In the genomic region with DNA sequence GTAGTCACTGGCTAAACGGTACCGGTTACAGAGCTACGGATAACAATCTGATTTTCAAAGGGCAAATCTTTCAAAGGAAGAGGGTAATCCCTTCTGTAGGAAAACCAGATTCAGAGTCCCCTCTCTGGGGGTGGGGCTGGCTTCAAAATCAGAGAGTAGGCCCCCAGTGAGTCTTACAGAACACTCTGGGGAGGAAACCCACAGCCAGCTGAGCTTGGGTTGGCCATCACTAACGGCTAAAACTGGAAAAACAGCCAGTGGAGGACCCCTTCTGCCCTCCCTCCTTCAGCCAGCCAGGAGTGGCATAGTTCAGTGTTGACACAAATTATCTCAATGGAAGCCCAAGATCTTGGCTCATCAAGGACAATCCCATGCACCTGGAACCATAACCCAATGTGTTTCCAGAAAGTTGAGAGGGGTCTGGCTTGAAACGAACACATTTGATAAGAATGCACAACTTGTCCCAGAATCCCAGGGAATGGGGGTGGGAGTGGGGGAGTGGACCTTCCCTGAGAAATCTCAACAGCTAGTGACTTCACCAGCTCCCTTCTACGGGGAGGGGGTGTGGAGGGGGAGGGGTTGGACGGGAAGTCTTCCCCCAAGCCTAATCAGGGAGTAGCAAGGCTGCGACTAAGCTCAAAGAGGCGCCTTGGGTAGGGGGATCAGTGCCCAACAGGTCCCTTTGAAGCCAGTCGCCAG, we compare ENCODE assay signal across 12 cellular contexts. TPM values are rescaled to one million over a fixed set of nuclear protein-coding genes. Genes with fewer than 3 reads are reported as not detected.
DNase-seq lines count a peak whose midpoint lies in the region; ATAC-seq and TF ChIP-seq lines count a peak whose summit lies in the region.
"Had no signal": no experiment of that assay in that cellular context is flagged by ENCODE, and none has a peak within 500 bp of the region (broad histone marks: within the 10 kb centered on the region; RNA-seq: fewer than 3 reads in every experiment).

No MANE protein-coding gene starts in this region.

- no peak overlapping the region for H3K27ac ChIP-seq in hepatocyte
- peak overlapping the region; percentile 76 to 77 for H3K27ac ChIP-seq in ovary

- intact Hi-C loops in natural killer cell (cut with micrococcal nuclease) (no loop called here), ovary (cut with DNase I) (no loop called here)

- no peaks in the 10 kb centered on the region for H3K79me2 ChIP-seq in hepatocyte

- H3K36me3 ChIP-seq in hepatocyte (replicated peaks; ENCODE audit: insufficient read depth, low read depth), result no peaks in the 10 kb centered on the region
- H3K36me3 ChIP-seq in ovary, result no peaks in the 10 kb centered on the region

- 26% methylated on average over 7 of the region's 10 CpGs for WGBS in hepatocyte (ENCODE audit: low lambda C conversion rate, missing lambda C conversion rate)
- WGBS in ovary, 3 donors, result 15 to 19% (median 19%) methylated on average over 10 of the region's 10 CpGs

- peaks cover 20 to 29% of the 10 kb centered on the region in 2 donors for H3K27me3 Mint-ChIP-seq in natural killer cell treated with Interleukin-12 subunit alpha and Interleukin-12 subunit beta and Interleukin-15 and Interleukin-18, amount 100 ng/mL, for 72 hours
- H3K27me3 Mint-ChIP-seq in natural killer cell (ENCODE audit: low read depth in 2 of 2), result peaks cover 27 to 31% of the 10 kb centered on the region in 2 donors

- no peak for ATAC-seq in natural killer cell treated with Interleukin-12 subunit alpha and Interleukin-12 subunit beta and Interleukin-15 and Interleukin-18, amount 100 ng/mL, for 72 hours
- ATAC-seq in natural killer cell (no peak), GM18873 (IDR thresholded peaks at IDR 0.05; ENCODE audit: low FRiP score, unreplicated experiment) (no peak), GM19395 (IDR thresholded peaks at IDR 0.05; ENCODE audit: unreplicated experiment) (no peak)

- H3K27me3 ChIP-seq in hepatocyte (peaks cover 10% of the 10 kb centered on the region), ovary (no peaks in the 10 kb centered on the region)

- no peaks in the 10 kb centered on the region for H4K20me1 ChIP-seq in hepatocyte (ENCODE audit: insufficient read depth, poor library complexity, severe bottlenecking)

- DNase-seq in natural killer cell treated with Interleukin-12 subunit alpha and Interleukin-12 subunit beta and Interleukin-15 and Interleukin-18, amount 100 ng/mL, for 72 hours (ENCODE audit: low spot score), result no peak
- DNase-seq in natural killer cell (no peak), hepatocyte (ENCODE audit: low spot score) (no peak), ovary (peak; percentile 62 to 84 (median 77)), NCI-H226 (no peak), kidney tubule cell (ENCODE audit: low spot score) (no peak)
- DNase-seq: activated T-cell treated with anti-CD3 and anti-CD28 coated beads, Interleukin-2, amount 50 U/mL, for 24 hours; NCI-H748 treated with DMSO at 0.1 percent for 48 hours; T1000 had no signal

- no peak for TF ChIP-seq POLR2A in ovary (IDR thresholded peaks at IDR 0.05)

- H3K4me2 ChIP-seq in hepatocyte, result peak overlapping the region; percentile 91

- H2AFZ ChIP-seq in hepatocyte, result peak overlapping the region; percentile 78

- TF ChIP-seq CTCF in natural killer cell (IDR thresholded peaks at IDR 0.05) (no peak), hepatocyte (IDR thresholded peaks at IDR 0.05; ENCODE audit: poor library complexity) (no peak), ovary (IDR thresholded peaks at IDR 0.05) (no peak)

- H3K4me3 ChIP-seq in hepatocyte, result peak overlapping the region; percentile 39
- H3K4me3 ChIP-seq in ovary, result peak overlapping the region; percentile 59

- H3K36me3 Mint-ChIP-seq in natural killer cell treated with Interleukin-12 subunit alpha and Interleukin-12 subunit beta and Interleukin-15 and Interleukin-18, amount 100 ng/mL, for 72 hours, result no peaks in the 10 kb centered on the region
- no peaks in the 10 kb centered on the region for H3K36me3 Mint-ChIP-seq in natural killer cell

- no peaks in the 10 kb centered on the region for H3K9me3 Mint-ChIP-seq in natural killer cell treated with Interleukin-12 subunit alpha and Interleukin-12 subunit beta and Interleukin-15 and Interleukin-18, amount 100 ng/mL, for 72 hours
- H3K9me3 Mint-ChIP-seq in natural killer cell, result no peaks in the 10 kb centered on the region
- H3K9me3 Mint-ChIP-seq: activated T-cell treated with anti-CD3 and anti-CD28 coated beads, Interleukin-2, amount 50 U/mL, for 24 hours had no signal

- peaks cover 21% of the 10 kb centered on the region for H3K4me1 ChIP-seq in hepatocyte (ENCODE audit: insufficient read depth)
- H3K4me1 ChIP-seq in ovary (ENCODE audit: insufficient read depth), result peaks cover 13% of the 10 kb centered on the region

- peaks cover 4 to 7% of the 10 kb centered on the region in 2 donors for H3K4me1 Mint-ChIP-seq in natural killer cell treated with Interleukin-12 subunit alpha and Interleukin-12 subunit beta and Interleukin-15 and Interleukin-18, amount 100 ng/mL, for 72 hours (ENCODE audit: low read depth in 2 of 2)
- H3K4me1 Mint-ChIP-seq in natural killer cell, result peaks cover 0 to 12% of the 10 kb centered on the region in 2 donors

- no peak for TF ChIP-seq EP300 in ovary (IDR thresholded peaks at IDR 0.05)

- no peaks in the 10 kb centered on the region for H3K9me2 ChIP-seq in hepatocyte (replicated peaks; ENCODE audit: insufficient read depth)

- H3K27ac Mint-ChIP-seq in natural killer cell treated with Interleukin-12 subunit alpha and Interleukin-12 subunit beta and Interleukin-15 and Interleukin-18, amount 100 ng/mL, for 72 hours, result no peak overlapping the region
- H3K27ac Mint-ChIP-seq in natural killer cell, result no peak overlapping the region
- H3K27ac Mint-ChIP-seq: activated T-cell treated with anti-CD3 and anti-CD28 coated beads, Interleukin-2, amount 50 U/mL, for 24 hours had no signal

- peak overlapping the region; percentile 24 for H3K4me3 Mint-ChIP-seq in natural killer cell treated with Interleukin-12 subunit alpha and Interleukin-12 subunit beta and Interleukin-15 and Interleukin-18, amount 100 ng/mL, for 72 hours
- no peak overlapping the region for H3K4me3 Mint-ChIP-seq in natural killer cell
- H3K4me3 Mint-ChIP-seq: activated T-cell treated with anti-CD3 and anti-CD28 coated beads, Interleukin-2, amount 50 U/mL, for 24 hours had no signal

- H3K9me3 ChIP-seq in hepatocyte (ENCODE audit: low read depth) (no peaks in the 10 kb centered on the region), ovary (no peaks in the 10 kb centered on the region)

RNA-seq across cellular contexts. Expression of gene RASL12, which starts 1.0 kb away (rescaled TPM):
- total RNA-seq in natural killer cell treated with Interleukin-12 subunit alpha and Interleukin-12 subunit beta and Interleukin-15 and Interleukin-18, amount 100 ng/mL, for 72 hours, result not detected
- not detected for total RNA-seq in natural killer cell
- 6.4 and 6.5 TPM in 2 replicates for total RNA-seq in hepatocyte
- 4.6 and 5.1 TPM in 2 replicates for polyA plus RNA-seq in hepatocyte
- 10 to 100 TPM in 6 of 7 donors, 1 to 10 TPM in 1; 4.8 to 31.1 (median 14.2) TPM for total RNA-seq in ovary
- 10 to 100 TPM; 19.1 to 24.8 TPM for polyA plus RNA-seq in ovary
- total RNA-seq: LHCN-M2 had no signal

RNA-seq across cellular contexts. Expression of gene KBTBD13, which starts 9.8 kb away (rescaled TPM):
- total RNA-seq in natural killer cell treated with Interleukin-12 subunit alpha and Interleukin-12 subunit beta and Interleukin-15 and Interleukin-18, amount 100 ng/mL, for 72 hours, result not detected
- total RNA-seq in natural killer cell (not detected), hepatocyte (not detected in 2 replicates), ovary (under 1 TPM in 4 of 7 donors, not detected in 3; 0.07 to 0.28 (median 0.11) TPM)
- polyA plus RNA-seq in hepatocyte (0.10 and 0.56 TPM in 2 replicates), ovary (under 1 TPM; 0.07 to 0.10 TPM)
- total RNA-seq: LHCN-M2 had no signal

RNA-seq across cellular contexts. Expression of gene SLC51B, which starts 21.6 kb away (rescaled TPM):
- total RNA-seq in natural killer cell treated with Interleukin-12 subunit alpha and Interleukin-12 subunit beta and Interleukin-15 and Interleukin-18, amount 100 ng/mL, for 72 hours, result not detected
- not detected for total RNA-seq in natural killer cell
- total RNA-seq in hepatocyte, result 6.5 and 8.8 TPM in 2 replicates
- 5.8 and 8.6 TPM in 2 replicates for polyA plus RNA-seq in hepatocyte
- total RNA-seq in ovary, result under 1 TPM in 2 of 7 donors, not detected in 5; 0.27 to 0.31 TPM
- polyA plus RNA-seq in ovary, result under 1 TPM in 1 of 2 donors, not detected in 1; 0.22 TPM

RNA-seq across cellular contexts. Expression of gene MTFMT, which starts 37.3 kb away (rescaled TPM):
- 10 to 100 TPM; 17.8 to 18.5 TPM for total RNA-seq in natural killer cell treated with Interleukin-12 subunit alpha and Interleukin-12 subunit beta and Interleukin-15 and Interleukin-18, amount 100 ng/mL, for 72 hours
- total RNA-seq in natural killer cell, result 10 to 100 TPM in 2 of 3 donors, 1 to 10 TPM in 1; 9.3 to 13.6 (median 12.2) TPM
- total RNA-seq in hepatocyte, result 15.4 and 18.2 TPM in 2 replicates
- polyA plus RNA-seq in hepatocyte, result 16.8 TPM in 2 replicates
- 10 to 100 TPM; 16.8 to 30.3 (median 20.0) TPM for total RNA-seq in ovary
- 10 to 100 TPM; 11.5 to 15.8 TPM for polyA plus RNA-seq in ovary

RNA-seq across cellular contexts. Expression of gene UBAP1L, which starts 48.2 kb away (rescaled TPM):
- 10 to 100 TPM in 1 of 2 donors, 1 to 10 TPM in 1; 5.7 to 14.2 TPM for total RNA-seq in natural killer cell treated with Interleukin-12 subunit alpha and Interleukin-12 subunit beta and Interleukin-15 and Interleukin-18, amount 100 ng/mL, for 72 hours
- total RNA-seq in natural killer cell (1 to 10 TPM; 4.3 to 8.0 (median 7.5) TPM), hepatocyte (0.96 and 1.8 TPM in 2 replicates), ovary (1 to 10 TPM; 4.4 to 9.9 (median 7.6) TPM)
- polyA plus RNA-seq in hepatocyte (2.5 and 3.0 TPM in 2 replicates), ovary (1 to 10 TPM; 2.5 to 4.4 TPM)

Comparison
In these comparisons a context has a peak if more than half of its experiments do, and no peak if none do; other contexts are left out.
1. DNase-seq: peak in ovary (5 of 5); none in natural killer cell treated with Interleukin-12 subunit alpha and Interleukin-12 subunit beta and Interleukin-15 and Interleukin-18, amount 100 ng/mL, for 72 hours (single experiment), natural killer cell (single experiment), hepatocyte (single experiment), NCI-H226 (single experiment) and kidney tubule cell (single experiment).